8 cellular contexts compared by ENCODE assay signal in the genomic region with DNA sequence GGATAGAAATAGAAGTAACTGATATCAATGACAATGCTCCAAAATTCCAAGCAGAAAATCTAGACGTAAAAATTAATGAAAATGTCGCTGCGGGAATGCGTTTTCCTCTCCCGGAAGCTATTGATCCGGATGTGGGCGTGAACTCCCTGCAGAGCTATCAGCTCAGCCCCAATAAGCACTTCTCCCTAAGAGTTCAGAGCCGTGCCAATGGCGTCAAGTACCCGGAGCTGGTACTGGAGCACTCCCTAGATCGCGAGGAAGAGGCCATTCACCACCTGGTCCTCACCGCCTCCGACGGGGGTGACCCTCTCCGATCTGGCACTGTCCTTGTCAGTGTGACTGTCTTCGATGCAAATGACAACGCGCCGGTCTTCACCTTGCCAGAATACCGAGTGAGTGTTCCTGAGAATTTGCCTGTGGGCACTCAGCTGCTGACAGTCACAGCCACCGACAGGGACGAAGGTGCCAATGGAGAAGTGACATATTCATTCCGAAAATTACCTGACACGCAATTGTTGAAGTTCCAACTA. TPM values are rescaled to one million over a fixed set of nuclear protein-coding genes. Genes with fewer than 3 reads are reported as not detected.
A peak's percentile ranks its signal among the peaks of the same experiment; 100 is the strongest.
DNase-seq lines count a peak whose midpoint lies in the region; ATAC-seq, FAIRE-seq and TF ChIP-seq lines count a peak whose summit lies in the region.

No MANE protein-coding gene starts in this region.

- CTCF ChIA-PET in HEK293T (lab: Yijun Ruan, JAX) = interaction anchor here (1.7 kb wide), 2 partner anchors 7 to 150 kb away, joined by 8 to 11 read pairs; a partner anchor contains a TSS

- H3K27me3 ChIP-seq in cardiac muscle cell = no peaks in the 10 kb centered on the region

- peak overlapping the region; percentile 86 for H3K4me3 Mint-ChIP-seq in T-helper 17 cell

- DNase-seq in GM12891 (ENCODE audit: insufficient read length, low spot score) (no peak), T-helper 17 cell (no peak), cardiac muscle cell (ENCODE audit: low read depth in 1 of 2, low spot score in 1 of 2) (no peak), retinal pigment epithelial cell (ENCODE audit: low read depth) (no peak), NCI-H1048 (lab: John Stamatoyannopoulos, UW) (no peak), HEK293T (ENCODE audit: extremely low spot score) (no peak), foreskin melanocyte (no peak)

- H3K4me1 Mint-ChIP-seq in T-helper 17 cell = peaks cover 3% of the 10 kb centered on the region

- peak; percentile 40 for FAIRE-seq in GM12891 (lab: Jason Lieb, UNC)

- no peak overlapping the region for H3K27ac ChIP-seq in cardiac muscle cell

- no peaks in the 10 kb centered on the region for H3K36me3 ChIP-seq in cardiac muscle cell

- TF ChIP-seq CTCF in cardiac muscle cell (IDR thresholded peaks at IDR 0.05; ENCODE audit: low read depth, low read length) = no peak
- TF ChIP-seq CTCF in retinal pigment epithelial cell (conservative IDR thresholded peaks at IDR 0.05; ENCODE audit: low read depth, low read length) = no peak

- H3K4me3 ChIP-seq in cardiac muscle cell (peak overlapping the region; percentile 56), retinal pigment epithelial cell (ENCODE audit: low read length) (peak overlapping the region; percentile 54)

- POLR2A ChIA-PET in HEK293T (lab: Yijun Ruan, JAX) = no interaction called here

- peaks cover 8% of the 10 kb centered on the region for H3K36me3 Mint-ChIP-seq in T-helper 17 cell (ENCODE audit: low read depth)

- ATAC-seq in T-helper 17 cell (no peak), HG03159 (IDR thresholded peaks at IDR 0.05; ENCODE audit: unreplicated experiment) (no peak)

- TF ChIP-seq POLR2A in GM12891 (IDR thresholded peaks at IDR 0.05; ENCODE audit: low read depth, low read length) = no peak

- peak overlapping the region; percentile 17 for H3K27ac Mint-ChIP-seq in T-helper 17 cell

- H3K4me1 ChIP-seq in cardiac muscle cell (ENCODE audit: low read depth) = peaks cover 4% of the 10 kb centered on the region

- H3K9me3 ChIP-seq in T-helper 17 cell (ENCODE audit: control insufficient read depth, low read length, poor library complexity, severe bottlenecking) = peaks cover 5% of the 10 kb centered on the region
- peaks cover 12% of the 10 kb centered on the region for H3K9me3 ChIP-seq in cardiac muscle cell (ENCODE audit: low read depth)

- H3K27me3 Mint-ChIP-seq in T-helper 17 cell = peaks cover 57% of the 10 kb centered on the region

TF ChIP-seq in GM12891, 5 proteins besides CTCF, POLR2A, EP300 and RAD21:
- TF ChIP-seq SPI1 (IDR thresholded peaks at IDR 0.05; ENCODE audit: low read depth, low read length) = no peak
- TF ChIP-seq PAX5 (IDR thresholded peaks at IDR 0.05; ENCODE audit: insufficient read depth, low read length, severe bottlenecking) = no peak
- TF ChIP-seq POLR2AphosphoS5 (IDR thresholded peaks at IDR 0.05; ENCODE audit: low read depth, low read length) = no peak
- no peak for TF ChIP-seq TAF1 (IDR thresholded peaks at IDR 0.05; ENCODE audit: low read depth, low read length)
- no peak for TF ChIP-seq POU2F2 (IDR thresholded peaks at IDR 0.05; ENCODE audit: low read depth, low read length)

TF ChIP-seq in HEK293T, 16 proteins besides CTCF, POLR2A, EP300 and RAD21:
- no peak for TF ChIP-seq TARDBP (IDR thresholded peaks at IDR 0.05)

RNA-seq across cellular contexts. Expression of a gene that starts 0.8 kb away (rescaled TPM):
- 0.69 TPM for polyA plus RNA-seq in GM12891 (2012; ENCODE audit: low read depth, missing spikeins)
- total RNA-seq in T-helper 17 cell (under 1 TPM; 0.10 to 0.18 TPM), cardiac muscle cell (4.5 and 7.3 TPM in 2 replicates)
- polyA plus RNA-seq in cardiac muscle cell = 1.1 and 1.4 TPM in 2 replicates

RNA-seq across cellular contexts. Expression of a gene that starts 3.9 kb away (rescaled TPM):
- polyA plus RNA-seq in GM12891 (2012; ENCODE audit: low read depth, missing spikeins) = 0.59 TPM
- total RNA-seq in T-helper 17 cell (not detected), cardiac muscle cell (11.3 and 19.9 TPM in 2 replicates)
- polyA plus RNA-seq in cardiac muscle cell = 8.4 and 12.3 TPM in 2 replicates

RNA-seq across cellular contexts. Expression of a gene that starts 5.8 kb away (rescaled TPM):
- 0.04 TPM for polyA plus RNA-seq in GM12891 (2012; ENCODE audit: low read depth, missing spikeins)
- total RNA-seq in T-helper 17 cell = under 1 TPM; 0.10 to 0.20 TPM
- 28.7 and 48.6 TPM in 2 replicates for total RNA-seq in cardiac muscle cell
- polyA plus RNA-seq in cardiac muscle cell = 26.1 and 44.1 TPM in 2 replicates

RNA-seq across cellular contexts. Expression of a gene that starts 7.2 kb away (rescaled TPM):
- 1.0 TPM for polyA plus RNA-seq in GM12891 (2012; ENCODE audit: low read depth, missing spikeins)
- not detected for total RNA-seq in T-helper 17 cell
- total RNA-seq in cardiac muscle cell = 3.6 and 5.0 TPM in 2 replicates
- polyA plus RNA-seq in cardiac muscle cell = 0.64 and 1.7 TPM in 2 replicates

RNA-seq across cellular contexts. Expression of a gene that starts 11.0 kb away (rescaled TPM):
- polyA plus RNA-seq in GM12891 (2012; ENCODE audit: low read depth, missing spikeins) = not detected
- total RNA-seq in T-helper 17 cell (not detected), cardiac muscle cell (1.1 and 1.8 TPM in 2 replicates)
- polyA plus RNA-seq in cardiac muscle cell = 0.04 and 0.70 TPM in 2 replicates

Comparison
In these comparisons a context has a peak if more than half of its experiments do, and no peak if none do; other contexts are left out.
1. RNA of a gene that starts 3.9 kb away (total RNA-seq): 11.3 to 19.9 TPM in cardiac muscle cell; not detected in T-helper 17 cell; every median in the first group is over 10 times any median in the second.
2. RNA of a gene that starts 5.8 kb away (total RNA-seq): 28.7 to 48.6 TPM in cardiac muscle cell; 0.10 to 0.20 TPM in T-helper 17 cell; every median in the first group is over 10 times any median in the second.